ENCODE assay signal across 1 cellular context in genomic region chr7:149195180-149196150, GRCh38.
TF ChIP-seq lines count a peak whose summit lies in the region.

Gene ZNF282, plus strand, starts transcription at chr7:149195546. Its CDS starts 44 bp downstream, at chr7:149195590.

TF ChIP-seq in HepG2, 621 proteins besides CTCF, POLR2A, EP300 and RAD21 (continued from another document and continues in another):
- TF ChIP-seq, protein P1, sequence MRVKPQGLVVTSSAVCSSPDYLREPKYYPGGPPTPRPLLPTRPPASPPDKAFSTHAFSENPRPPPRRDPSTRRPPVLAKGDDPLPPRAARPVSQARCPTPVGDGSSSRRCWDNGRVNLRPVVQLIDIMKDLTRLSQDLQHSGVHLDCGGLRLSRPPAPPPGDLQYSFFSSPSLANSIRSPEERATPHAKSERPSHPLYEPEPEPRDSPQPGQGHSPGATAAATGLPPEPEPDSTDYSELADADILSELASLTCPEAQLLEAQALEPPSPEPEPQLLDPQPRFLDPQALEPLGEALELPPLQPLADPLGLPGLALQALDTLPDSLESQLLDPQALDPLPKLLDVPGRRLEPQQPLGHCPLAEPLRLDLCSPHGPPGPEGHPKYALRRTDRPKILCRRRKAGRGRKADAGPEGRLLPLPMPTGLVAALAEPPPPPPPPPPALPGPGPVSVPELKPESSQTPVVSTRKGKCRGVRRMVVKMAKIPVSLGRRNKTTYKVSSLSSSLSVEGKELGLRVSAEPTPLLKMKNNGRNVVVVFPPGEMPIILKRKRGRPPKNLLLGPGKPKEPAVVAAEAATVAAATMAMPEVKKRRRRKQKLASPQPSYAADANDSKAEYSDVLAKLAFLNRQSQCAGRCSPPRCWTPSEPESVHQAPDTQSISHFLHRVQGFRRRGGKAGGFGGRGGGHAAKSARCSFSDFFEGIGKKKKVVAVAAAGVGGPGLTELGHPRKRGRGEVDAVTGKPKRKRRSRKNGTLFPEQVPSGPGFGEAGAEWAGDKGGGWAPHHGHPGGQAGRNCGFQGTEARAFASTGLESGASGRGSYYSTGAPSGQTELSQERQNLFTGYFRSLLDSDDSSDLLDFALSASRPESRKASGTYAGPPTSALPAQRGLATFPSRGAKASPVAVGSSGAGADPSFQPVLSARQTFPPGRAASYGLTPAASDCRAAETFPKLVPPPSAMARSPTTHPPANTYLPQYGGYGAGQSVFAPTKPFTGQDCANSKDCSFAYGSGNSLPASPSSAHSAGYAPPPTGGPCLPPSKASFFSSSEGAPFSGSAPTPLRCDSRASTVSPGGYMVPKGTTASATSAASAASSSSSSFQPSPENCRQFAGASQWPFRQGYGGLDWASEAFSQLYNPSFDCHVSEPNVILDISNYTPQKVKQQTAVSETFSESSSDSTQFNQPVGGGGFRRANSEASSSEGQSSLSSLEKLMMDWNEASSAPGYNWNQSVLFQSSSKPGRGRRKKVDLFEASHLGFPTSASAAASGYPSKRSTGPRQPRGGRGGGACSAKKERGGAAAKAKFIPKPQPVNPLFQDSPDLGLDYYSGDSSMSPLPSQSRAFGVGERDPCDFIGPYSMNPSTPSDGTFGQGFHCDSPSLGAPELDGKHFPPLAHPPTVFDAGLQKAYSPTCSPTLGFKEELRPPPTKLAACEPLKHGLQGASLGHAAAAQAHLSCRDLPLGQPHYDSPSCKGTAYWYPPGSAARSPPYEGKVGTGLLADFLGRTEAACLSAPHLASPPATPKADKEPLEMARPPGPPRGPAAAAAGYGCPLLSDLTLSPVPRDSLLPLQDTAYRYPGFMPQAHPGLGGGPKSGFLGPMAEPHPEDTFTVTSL (CRISPR knock-in tag; IDR thresholded peaks at IDR 0.05; ENCODE audit: borderline replicate concordance) = no peak; the same call in 1 of the 2 replicates
- peak; percentile 85 for TF ChIP-seq YY1 (IDR thresholded peaks at IDR 0.05; ENCODE audit: insufficient read depth, insufficient replicate concordance, low read depth, low read length)
- TF ChIP-seq ZNF143 (CRISPR knock-in tag; IDR thresholded peaks at IDR 0.05) = peak; percentile 88
- TF ChIP-seq AHR (CRISPR knock-in tag; IDR thresholded peaks at IDR 0.05) = peak; percentile 79; the same call in 1 of the 2 replicates
- no peak for TF ChIP-seq JDP2 (CRISPR knock-in tag; IDR thresholded peaks at IDR 0.05; ENCODE audit: borderline replicate concordance)
- TF ChIP-seq ZNF703 (CRISPR knock-in tag; IDR thresholded peaks at IDR 0.05; ENCODE audit: borderline replicate concordance) = peak; percentile 68; the same call in 1 of the 2 replicates
- TF ChIP-seq ETV5 (CRISPR knock-in tag; IDR thresholded peaks at IDR 0.05; ENCODE audit: borderline replicate concordance) = 0 out of 2 replicates have a peak, but pooled peaks have one; percentile 43
- TF ChIP-seq, protein P2, sequence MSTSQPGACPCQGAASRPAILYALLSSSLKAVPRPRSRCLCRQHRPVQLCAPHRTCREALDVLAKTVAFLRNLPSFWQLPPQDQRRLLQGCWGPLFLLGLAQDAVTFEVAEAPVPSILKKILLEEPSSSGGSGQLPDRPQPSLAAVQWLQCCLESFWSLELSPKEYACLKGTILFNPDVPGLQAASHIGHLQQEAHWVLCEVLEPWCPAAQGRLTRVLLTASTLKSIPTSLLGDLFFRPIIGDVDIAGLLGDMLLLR (CRISPR knock-in tag; IDR thresholded peaks at IDR 0.05) = peak; percentile 66; the same call in 1 of the 2 replicates
- TF ChIP-seq ESRRA (CRISPR knock-in tag; IDR thresholded peaks at IDR 0.05; ENCODE audit: low read depth) = peak; percentile 29; the same call in 1 of the 2 replicates
- TF ChIP-seq, protein P3, sequence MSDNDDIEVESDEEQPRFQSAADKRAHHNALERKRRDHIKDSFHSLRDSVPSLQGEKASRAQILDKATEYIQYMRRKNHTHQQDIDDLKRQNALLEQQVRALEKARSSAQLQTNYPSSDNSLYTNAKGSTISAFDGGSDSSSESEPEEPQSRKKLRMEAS (IDR thresholded peaks at IDR 0.05) = peak; percentile 73
- TF ChIP-seq HDAC1 (CRISPR knock-in tag; IDR thresholded peaks at IDR 0.05) = peak; percentile 90
- peak; percentile 74 for TF ChIP-seq TBX2 (CRISPR knock-in tag; IDR thresholded peaks at IDR 0.05; ENCODE audit: borderline replicate concordance)
- TF ChIP-seq, protein P4, sequence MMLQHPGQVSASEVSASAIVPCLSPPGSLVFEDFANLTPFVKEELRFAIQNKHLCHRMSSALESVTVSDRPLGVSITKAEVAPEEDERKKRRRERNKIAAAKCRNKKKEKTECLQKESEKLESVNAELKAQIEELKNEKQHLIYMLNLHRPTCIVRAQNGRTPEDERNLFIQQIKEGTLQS (CRISPR knock-in tag; IDR thresholded peaks at IDR 0.05) = 0 out of 2 replicates have a peak, but pooled peaks have one; percentile 34
- 0 out of 2 replicates have a peak, but pooled peaks have one; percentile 76 for TF ChIP-seq ZNF773 (CRISPR knock-in tag; IDR thresholded peaks at IDR 0.05; ENCODE audit: borderline replicate concordance)
- no peak for TF ChIP-seq DPF2 (CRISPR knock-in tag; IDR thresholded peaks at IDR 0.05; ENCODE audit: borderline replicate concordance, low read depth)
- no peak for TF ChIP-seq LCORL (IDR thresholded peaks at IDR 0.05)
- peak; percentile 87 for TF ChIP-seq LCORL (CRISPR knock-in tag; IDR thresholded peaks at IDR 0.05)
- TF ChIP-seq, protein P5, sequence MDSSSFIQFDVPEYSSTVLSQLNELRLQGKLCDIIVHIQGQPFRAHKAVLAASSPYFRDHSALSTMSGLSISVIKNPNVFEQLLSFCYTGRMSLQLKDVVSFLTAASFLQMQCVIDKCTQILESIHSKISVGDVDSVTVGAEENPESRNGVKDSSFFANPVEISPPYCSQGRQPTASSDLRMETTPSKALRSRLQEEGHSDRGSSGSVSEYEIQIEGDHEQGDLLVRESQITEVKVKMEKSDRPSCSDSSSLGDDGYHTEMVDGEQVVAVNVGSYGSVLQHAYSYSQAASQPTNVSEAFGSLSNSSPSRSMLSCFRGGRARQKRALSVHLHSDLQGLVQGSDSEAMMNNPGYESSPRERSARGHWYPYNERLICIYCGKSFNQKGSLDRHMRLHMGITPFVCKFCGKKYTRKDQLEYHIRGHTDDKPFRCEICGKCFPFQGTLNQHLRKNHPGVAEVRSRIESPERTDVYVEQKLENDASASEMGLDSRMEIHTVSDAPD (CRISPR knock-in tag; IDR thresholded peaks at IDR 0.05) = no peak
- TF ChIP-seq STAG1 (CRISPR knock-in tag; IDR thresholded peaks at IDR 0.05) = peak; percentile 43
- TF ChIP-seq EZH2 (conservative IDR thresholded peaks at IDR 0.05; ENCODE audit: low read depth, low read length) = no peak
- TF ChIP-seq, protein P6, sequence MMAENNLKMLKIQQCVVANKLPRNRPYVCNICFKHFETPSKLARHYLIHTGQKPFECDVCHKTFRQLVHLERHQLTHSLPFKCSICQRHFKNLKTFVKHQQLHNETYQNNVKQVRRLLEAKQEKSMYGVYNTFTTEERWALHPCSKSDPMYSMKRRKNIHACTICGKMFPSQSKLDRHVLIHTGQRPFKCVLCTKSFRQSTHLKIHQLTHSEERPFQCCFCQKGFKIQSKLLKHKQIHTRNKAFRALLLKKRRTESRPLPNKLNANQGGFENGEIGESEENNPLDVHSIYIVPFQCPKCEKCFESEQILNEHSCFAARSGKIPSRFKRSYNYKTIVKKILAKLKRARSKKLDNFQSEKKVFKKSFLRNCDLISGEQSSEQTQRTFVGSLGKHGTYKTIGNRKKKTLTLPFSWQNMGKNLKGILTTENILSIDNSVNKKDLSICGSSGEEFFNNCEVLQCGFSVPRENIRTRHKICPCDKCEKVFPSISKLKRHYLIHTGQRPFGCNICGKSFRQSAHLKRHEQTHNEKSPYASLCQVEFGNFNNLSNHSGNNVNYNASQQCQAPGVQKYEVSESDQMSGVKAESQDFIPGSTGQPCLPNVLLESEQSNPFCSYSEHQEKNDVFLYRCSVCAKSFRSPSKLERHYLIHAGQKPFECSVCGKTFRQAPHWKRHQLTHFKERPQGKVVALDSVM (CRISPR knock-in tag; IDR thresholded peaks at IDR 0.05) = peak; percentile 55; the same call in 1 of the 2 replicates
- TF ChIP-seq, protein P7, sequence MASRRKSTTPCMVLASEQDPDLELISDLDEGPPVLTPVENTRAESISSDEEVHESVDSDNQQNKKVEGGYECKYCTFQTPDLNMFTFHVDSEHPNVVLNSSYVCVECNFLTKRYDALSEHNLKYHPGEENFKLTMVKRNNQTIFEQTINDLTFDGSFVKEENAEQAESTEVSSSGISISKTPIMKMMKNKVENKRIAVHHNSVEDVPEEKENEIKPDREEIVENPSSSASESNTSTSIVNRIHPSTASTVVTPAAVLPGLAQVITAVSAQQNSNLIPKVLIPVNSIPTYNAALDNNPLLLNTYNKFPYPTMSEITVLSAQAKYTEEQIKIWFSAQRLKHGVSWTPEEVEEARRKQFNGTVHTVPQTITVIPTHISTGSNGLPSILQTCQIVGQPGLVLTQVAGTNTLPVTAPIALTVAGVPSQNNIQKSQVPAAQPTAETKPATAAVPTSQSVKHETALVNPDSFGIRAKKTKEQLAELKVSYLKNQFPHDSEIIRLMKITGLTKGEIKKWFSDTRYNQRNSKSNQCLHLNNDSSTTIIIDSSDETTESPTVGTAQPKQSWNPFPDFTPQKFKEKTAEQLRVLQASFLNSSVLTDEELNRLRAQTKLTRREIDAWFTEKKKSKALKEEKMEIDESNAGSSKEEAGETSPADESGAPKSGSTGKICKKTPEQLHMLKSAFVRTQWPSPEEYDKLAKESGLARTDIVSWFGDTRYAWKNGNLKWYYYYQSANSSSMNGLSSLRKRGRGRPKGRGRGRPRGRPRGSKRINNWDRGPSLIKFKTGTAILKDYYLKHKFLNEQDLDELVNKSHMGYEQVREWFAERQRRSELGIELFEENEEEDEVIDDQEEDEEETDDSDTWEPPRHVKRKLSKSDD (CRISPR knock-in tag; IDR thresholded peaks at IDR 0.05; ENCODE audit: low read depth) = peak; percentile 45; the same call in 1 of the 2 replicates
- no peak for TF ChIP-seq RARG (CRISPR knock-in tag; IDR thresholded peaks at IDR 0.05; ENCODE audit: low read depth)
- TF ChIP-seq RXRA (CRISPR knock-in tag; IDR thresholded peaks at IDR 0.05) = peak; percentile 77
- TF ChIP-seq ZNF350 (CRISPR knock-in tag; IDR thresholded peaks at IDR 0.05; ENCODE audit: borderline replicate concordance, low read depth) = peak; percentile 54
- peak; percentile 89; the same call in 1 of the 2 replicates for TF ChIP-seq ZNF816 (CRISPR knock-in tag; IDR thresholded peaks at IDR 0.05; ENCODE audit: borderline replicate concordance)
- peak; percentile 43; the same call in 1 of the 2 replicates for TF ChIP-seq ZNF552 (CRISPR knock-in tag; IDR thresholded peaks at IDR 0.05; ENCODE audit: borderline replicate concordance)
- peak; percentile 89; the same call in 1 of the 2 replicates for TF ChIP-seq FOXK1 (CRISPR knock-in tag; IDR thresholded peaks at IDR 0.05; ENCODE audit: borderline replicate concordance, low read depth)
- TF ChIP-seq ARID5B (CRISPR knock-in tag; IDR thresholded peaks at IDR 0.05) = peak; percentile 64
- TF ChIP-seq, protein P8, sequence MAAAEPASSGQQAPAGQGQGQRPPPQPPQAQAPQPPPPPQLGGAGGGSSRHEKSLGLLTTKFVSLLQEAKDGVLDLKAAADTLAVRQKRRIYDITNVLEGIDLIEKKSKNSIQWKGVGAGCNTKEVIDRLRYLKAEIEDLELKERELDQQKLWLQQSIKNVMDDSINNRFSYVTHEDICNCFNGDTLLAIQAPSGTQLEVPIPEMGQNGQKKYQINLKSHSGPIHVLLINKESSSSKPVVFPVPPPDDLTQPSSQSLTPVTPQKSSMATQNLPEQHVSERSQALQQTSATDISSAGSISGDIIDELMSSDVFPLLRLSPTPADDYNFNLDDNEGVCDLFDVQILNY (CRISPR knock-in tag; conservative IDR thresholded peaks at IDR 0.05) = peak; percentile 61; the same call in 1 of the 2 replicates
- TF ChIP-seq ZNF629 (CRISPR knock-in tag; conservative IDR thresholded peaks at IDR 0.05) = 0 out of 2 replicates have a peak, but pooled peaks have one; percentile 13
- TF ChIP-seq ZNF430 (CRISPR knock-in tag; IDR thresholded peaks at IDR 0.05) = 0 out of 2 replicates have a peak, but pooled peaks have one; percentile 20
- 0 out of 2 replicates have a peak, but pooled peaks have one; percentile 53 for TF ChIP-seq IKZF5 (CRISPR knock-in tag; IDR thresholded peaks at IDR 0.05)
- no peak for TF ChIP-seq JUND (CRISPR knock-in tag; IDR thresholded peaks at IDR 0.05)
- TF ChIP-seq, protein P9, sequence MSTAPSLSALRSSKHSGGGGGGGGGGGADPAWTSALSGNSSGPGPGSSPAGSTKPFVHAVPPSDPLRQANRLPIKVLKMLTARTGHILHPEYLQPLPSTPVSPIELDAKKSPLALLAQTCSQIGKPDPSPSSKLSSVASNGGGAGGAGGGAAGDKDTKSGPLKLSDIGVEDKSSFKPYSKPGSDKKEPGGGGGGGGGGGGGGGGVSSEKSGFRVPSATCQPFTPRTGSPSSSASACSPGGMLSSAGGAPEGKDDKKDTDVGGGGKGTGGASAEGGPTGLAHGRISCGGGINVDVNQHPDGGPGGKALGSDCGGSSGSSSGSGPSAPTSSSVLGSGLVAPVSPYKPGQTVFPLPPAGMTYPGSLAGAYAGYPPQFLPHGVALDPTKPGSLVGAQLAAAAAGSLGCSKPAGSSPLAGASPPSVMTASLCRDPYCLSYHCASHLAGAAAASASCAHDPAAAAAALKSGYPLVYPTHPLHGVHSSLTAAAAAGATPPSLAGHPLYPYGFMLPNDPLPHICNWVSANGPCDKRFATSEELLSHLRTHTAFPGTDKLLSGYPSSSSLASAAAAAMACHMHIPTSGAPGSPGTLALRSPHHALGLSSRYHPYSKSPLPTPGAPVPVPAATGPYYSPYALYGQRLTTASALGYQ (CRISPR knock-in tag; IDR thresholded peaks at IDR 0.05) = 0 out of 2 replicates have a peak, but pooled peaks have one; percentile 62
